Comparison of ENCODE assay signal across 1 cellular context in the genomic region with DNA sequence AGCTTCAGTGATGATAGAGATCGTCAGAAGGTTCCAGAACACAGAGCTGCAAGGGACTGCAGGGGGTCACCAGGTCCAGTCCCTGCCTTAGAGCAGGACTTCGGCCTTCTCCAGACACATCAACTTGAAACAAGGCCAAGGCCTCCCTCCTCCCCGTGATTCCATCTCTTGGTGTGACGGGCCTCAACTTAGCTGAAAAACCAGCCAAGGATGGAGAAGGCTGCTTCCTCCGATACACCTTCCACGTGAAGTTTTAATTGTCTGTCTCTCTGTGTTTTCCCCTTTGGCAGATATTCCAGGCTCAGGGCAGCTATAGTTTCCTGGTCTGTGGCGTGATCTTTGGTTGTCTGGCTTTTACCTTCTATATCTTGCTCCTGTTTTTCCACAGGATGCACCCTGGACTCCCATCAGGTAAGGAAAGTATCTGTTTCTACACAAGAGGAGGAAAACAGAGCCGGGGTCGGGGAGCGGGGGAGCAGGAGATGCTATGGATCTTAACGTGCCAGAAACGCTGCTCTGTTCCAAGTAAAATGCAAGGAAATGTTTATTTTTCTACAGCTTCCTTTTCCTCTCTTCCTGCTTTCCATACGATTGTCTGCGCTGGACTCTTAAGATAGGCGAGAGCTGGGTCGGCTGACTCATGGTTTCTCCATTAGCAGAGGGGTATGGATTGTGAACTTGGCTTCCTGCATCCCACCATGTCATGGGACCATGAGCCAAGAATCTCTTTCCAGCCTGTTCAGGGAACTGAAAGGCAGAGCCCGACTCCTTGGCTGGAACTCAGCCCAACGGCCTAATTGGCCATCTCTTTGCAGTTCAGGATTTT.
TF ChIP-seq lines count a peak whose summit lies in the region.

No MANE protein-coding gene starts in this region.

TF ChIP-seq in GM12878, 131 proteins besides CTCF, POLR2A, EP300 and RAD21 (continued from another document):
- TF ChIP-seq, protein P1, sequence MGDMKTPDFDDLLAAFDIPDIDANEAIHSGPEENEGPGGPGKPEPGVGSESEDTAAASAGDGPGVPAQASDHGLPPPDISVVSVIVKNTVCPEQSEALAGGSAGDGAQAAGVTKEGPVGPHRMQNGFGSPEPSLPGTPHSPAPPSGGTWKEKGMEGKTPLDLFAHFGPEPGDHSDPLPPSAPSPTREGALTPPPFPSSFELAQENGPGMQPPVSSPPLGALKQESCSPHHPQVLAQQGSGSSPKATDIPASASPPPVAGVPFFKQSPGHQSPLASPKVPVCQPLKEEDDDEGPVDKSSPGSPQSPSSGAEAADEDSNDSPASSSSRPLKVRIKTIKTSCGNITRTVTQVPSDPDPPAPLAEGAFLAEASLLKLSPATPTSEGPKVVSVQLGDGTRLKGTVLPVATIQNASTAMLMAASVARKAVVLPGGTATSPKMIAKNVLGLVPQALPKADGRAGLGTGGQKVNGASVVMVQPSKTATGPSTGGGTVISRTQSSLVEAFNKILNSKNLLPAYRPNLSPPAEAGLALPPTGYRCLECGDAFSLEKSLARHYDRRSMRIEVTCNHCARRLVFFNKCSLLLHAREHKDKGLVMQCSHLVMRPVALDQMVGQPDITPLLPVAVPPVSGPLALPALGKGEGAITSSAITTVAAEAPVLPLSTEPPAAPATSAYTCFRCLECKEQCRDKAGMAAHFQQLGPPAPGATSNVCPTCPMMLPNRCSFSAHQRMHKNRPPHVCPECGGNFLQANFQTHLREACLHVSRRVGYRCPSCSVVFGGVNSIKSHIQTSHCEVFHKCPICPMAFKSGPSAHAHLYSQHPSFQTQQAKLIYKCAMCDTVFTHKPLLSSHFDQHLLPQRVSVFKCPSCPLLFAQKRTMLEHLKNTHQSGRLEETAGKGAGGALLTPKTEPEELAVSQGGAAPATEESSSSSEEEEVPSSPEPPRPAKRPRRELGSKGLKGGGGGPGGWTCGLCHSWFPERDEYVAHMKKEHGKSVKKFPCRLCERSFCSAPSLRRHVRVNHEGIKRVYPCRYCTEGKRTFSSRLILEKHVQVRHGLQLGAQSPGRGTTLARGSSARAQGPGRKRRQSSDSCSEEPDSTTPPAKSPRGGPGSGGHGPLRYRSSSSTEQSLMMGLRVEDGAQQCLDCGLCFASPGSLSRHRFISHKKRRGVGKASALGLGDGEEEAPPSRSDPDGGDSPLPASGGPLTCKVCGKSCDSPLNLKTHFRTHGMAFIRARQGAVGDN (IDR thresholded peaks at IDR 0.05), result no peak
- no peak for TF ChIP-seq NBN (IDR thresholded peaks at IDR 0.05)
- TF ChIP-seq, protein P2, sequence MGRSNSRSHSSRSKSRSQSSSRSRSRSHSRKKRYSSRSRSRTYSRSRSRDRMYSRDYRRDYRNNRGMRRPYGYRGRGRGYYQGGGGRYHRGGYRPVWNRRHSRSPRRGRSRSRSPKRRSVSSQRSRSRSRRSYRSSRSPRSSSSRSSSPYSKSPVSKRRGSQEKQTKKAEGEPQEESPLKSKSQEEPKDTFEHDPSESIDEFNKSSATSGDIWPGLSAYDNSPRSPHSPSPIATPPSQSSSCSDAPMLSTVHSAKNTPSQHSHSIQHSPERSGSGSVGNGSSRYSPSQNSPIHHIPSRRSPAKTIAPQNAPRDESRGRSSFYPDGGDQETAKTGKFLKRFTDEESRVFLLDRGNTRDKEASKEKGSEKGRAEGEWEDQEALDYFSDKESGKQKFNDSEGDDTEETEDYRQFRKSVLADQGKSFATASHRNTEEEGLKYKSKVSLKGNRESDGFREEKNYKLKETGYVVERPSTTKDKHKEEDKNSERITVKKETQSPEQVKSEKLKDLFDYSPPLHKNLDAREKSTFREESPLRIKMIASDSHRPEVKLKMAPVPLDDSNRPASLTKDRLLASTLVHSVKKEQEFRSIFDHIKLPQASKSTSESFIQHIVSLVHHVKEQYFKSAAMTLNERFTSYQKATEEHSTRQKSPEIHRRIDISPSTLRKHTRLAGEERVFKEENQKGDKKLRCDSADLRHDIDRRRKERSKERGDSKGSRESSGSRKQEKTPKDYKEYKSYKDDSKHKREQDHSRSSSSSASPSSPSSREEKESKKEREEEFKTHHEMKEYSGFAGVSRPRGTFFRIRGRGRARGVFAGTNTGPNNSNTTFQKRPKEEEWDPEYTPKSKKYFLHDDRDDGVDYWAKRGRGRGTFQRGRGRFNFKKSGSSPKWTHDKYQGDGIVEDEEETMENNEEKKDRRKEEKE (IDR thresholded peaks at IDR 0.05), result no peak
- no peak for TF ChIP-seq RFX5 (IDR thresholded peaks at IDR 0.05; ENCODE audit: low read depth, low read length)
- TF ChIP-seq SRF (IDR thresholded peaks at IDR 0.05; ENCODE audit: low read depth in 2 of 2, low read length in 2 of 2), result no peak
- TF ChIP-seq, protein P3, sequence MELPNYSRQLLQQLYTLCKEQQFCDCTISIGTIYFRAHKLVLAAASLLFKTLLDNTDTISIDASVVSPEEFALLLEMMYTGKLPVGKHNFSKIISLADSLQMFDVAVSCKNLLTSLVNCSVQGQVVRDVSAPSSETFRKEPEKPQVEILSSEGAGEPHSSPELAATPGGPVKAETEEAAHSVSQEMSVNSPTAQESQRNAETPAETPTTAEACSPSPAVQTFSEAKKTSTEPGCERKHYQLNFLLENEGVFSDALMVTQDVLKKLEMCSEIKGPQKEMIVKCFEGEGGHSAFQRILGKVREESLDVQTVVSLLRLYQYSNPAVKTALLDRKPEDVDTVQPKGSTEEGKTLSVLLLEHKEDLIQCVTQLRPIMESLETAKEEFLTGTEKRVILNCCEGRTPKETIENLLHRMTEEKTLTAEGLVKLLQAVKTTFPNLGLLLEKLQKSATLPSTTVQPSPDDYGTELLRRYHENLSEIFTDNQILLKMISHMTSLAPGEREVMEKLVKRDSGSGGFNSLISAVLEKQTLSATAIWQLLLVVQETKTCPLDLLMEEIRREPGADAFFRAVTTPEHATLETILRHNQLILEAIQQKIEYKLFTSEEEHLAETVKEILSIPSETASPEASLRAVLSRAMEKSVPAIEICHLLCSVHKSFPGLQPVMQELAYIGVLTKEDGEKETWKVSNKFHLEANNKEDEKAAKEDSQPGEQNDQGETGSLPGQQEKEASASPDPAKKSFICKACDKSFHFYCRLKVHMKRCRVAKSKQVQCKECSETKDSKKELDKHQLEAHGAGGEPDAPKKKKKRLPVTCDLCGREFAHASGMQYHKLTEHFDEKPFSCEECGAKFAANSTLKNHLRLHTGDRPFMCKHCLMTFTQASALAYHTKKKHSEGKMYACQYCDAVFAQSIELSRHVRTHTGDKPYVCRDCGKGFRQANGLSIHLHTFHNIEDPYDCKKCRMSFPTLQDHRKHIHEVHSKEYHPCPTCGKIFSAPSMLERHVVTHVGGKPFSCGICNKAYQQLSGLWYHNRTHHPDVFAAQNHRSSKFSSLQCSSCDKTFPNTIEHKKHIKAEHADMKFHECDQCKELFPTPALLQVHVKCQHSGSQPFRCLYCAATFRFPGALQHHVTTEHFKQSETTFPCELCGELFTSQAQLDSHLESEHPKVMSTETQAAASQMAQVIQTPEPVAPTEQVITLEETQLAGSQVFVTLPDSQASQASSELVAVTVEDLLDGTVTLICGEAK (IDR thresholded peaks at IDR 0.05; ENCODE audit: borderline replicate concordance), result no peak
- TF ChIP-seq, protein P4, sequence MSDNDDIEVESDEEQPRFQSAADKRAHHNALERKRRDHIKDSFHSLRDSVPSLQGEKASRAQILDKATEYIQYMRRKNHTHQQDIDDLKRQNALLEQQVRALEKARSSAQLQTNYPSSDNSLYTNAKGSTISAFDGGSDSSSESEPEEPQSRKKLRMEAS (IDR thresholded peaks at IDR 0.05; ENCODE audit: low read depth, low read length), result no peak
- TF ChIP-seq SPI1 (IDR thresholded peaks at IDR 0.05; ENCODE audit: borderline replicate concordance, insufficient read depth, low read depth, low read length), result no peak
- TF ChIP-seq, protein P5, sequence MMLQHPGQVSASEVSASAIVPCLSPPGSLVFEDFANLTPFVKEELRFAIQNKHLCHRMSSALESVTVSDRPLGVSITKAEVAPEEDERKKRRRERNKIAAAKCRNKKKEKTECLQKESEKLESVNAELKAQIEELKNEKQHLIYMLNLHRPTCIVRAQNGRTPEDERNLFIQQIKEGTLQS (IDR thresholded peaks at IDR 0.05; ENCODE audit: borderline replicate concordance, extremely low read depth, low read depth, low read length), result no peak
- no peak for TF ChIP-seq CHD2 (IDR thresholded peaks at IDR 0.05; ENCODE audit: borderline replicate concordance, low read depth, low read length)
- TF ChIP-seq, protein P6, sequence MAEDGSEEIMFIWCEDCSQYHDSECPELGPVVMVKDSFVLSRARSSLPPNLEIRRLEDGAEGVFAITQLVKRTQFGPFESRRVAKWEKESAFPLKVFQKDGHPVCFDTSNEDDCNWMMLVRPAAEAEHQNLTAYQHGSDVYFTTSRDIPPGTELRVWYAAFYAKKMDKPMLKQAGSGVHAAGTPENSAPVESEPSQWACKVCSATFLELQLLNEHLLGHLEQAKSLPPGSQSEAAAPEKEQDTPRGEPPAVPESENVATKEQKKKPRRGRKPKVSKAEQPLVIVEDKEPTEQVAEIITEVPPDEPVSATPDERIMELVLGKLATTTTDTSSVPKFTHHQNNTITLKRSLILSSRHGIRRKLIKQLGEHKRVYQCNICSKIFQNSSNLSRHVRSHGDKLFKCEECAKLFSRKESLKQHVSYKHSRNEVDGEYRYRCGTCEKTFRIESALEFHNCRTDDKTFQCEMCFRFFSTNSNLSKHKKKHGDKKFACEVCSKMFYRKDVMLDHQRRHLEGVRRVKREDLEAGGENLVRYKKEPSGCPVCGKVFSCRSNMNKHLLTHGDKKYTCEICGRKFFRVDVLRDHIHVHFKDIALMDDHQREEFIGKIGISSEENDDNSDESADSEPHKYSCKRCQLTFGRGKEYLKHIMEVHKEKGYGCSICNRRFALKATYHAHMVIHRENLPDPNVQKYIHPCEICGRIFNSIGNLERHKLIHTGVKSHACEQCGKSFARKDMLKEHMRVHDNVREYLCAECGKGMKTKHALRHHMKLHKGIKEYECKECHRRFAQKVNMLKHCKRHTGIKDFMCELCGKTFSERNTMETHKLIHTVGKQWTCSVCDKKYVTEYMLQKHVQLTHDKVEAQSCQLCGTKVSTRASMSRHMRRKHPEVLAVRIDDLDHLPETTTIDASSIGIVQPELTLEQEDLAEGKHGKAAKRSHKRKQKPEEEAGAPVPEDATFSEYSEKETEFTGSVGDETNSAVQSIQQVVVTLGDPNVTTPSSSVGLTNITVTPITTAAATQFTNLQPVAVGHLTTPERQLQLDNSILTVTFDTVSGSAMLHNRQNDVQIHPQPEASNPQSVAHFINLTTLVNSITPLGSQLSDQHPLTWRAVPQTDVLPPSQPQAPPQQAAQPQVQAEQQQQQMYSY (CRISPR knock-in tag; IDR thresholded peaks at IDR 0.05), result no peak
- no peak for TF ChIP-seq CREM (IDR thresholded peaks at IDR 0.05; ENCODE audit: low read depth)
- TF ChIP-seq, protein P7, sequence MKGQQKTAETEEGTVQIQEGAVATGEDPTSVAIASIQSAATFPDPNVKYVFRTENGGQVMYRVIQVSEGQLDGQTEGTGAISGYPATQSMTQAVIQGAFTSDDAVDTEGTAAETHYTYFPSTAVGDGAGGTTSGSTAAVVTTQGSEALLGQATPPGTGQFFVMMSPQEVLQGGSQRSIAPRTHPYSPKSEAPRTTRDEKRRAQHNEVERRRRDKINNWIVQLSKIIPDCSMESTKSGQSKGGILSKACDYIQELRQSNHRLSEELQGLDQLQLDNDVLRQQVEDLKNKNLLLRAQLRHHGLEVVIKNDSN (IDR thresholded peaks at IDR 0.05; ENCODE audit: borderline replicate concordance, extremely low read length, insufficient read depth, low read depth, low read length), result no peak
